10 cellular contexts compared by ENCODE assay signal in genomic region chr1:206001476-206001888, GRCh38. TPM values are rescaled to one million over a fixed set of nuclear protein-coding genes. Genes with fewer than 3 reads are reported as not detected.
DNase-seq lines count a peak whose midpoint lies in the region; ATAC-seq lines count a peak whose summit lies in the region.
"Had no signal": no experiment of that assay in that cellular context is flagged by ENCODE, and none has a peak within 500 bp of the region (broad histone marks: within the 10 kb centered on the region; RNA-seq: fewer than 3 reads in every experiment).

No MANE protein-coding gene starts in this region.

- H3K27ac Mint-ChIP-seq in activated CD4-positive, alpha-beta memory T cell treated with anti-CD3 and anti-CD28 coated beads for 36 hours, result no peak overlapping the region
- no peak overlapping the region for H3K27ac Mint-ChIP-seq in activated CD4-positive, alpha-beta memory T cell treated with anti-CD3 and anti-CD28 coated beads, Interleukin-2, amount 10 ng/mL, durations not matched to agents 7 days and 5 days
- H3K27ac Mint-ChIP-seq: CD4-positive, CD25-positive, alpha-beta regulatory T cell had no signal

- POLR2A ChIA-PET in activated CD4-positive, alpha-beta memory T cell treated with anti-CD3 and anti-CD28 coated beads for 36 hours (lab: Charles Lee), result interaction anchor here (1.4 kb wide), 1 partner anchor 10 kb away, joined by 4 read pairs; no protein-coding TSS in a partner anchor
- POLR2A ChIA-PET in activated CD4-positive, alpha-beta memory T cell treated with anti-CD3 and anti-CD28 coated beads, Interleukin-2, amount 10 ng/mL, durations not matched to agents 7 days and 5 days (lab: Charles Lee), result no interaction called here

- no peak for ATAC-seq in HG03280 (IDR thresholded peaks at IDR 0.05; ENCODE audit: unreplicated experiment)

- peaks cover 26% of the 10 kb centered on the region for H3K27me3 Mint-ChIP-seq in activated CD4-positive, alpha-beta memory T cell treated with anti-CD3 and anti-CD28 coated beads for 36 hours
- peaks cover 17% of the 10 kb centered on the region for H3K27me3 Mint-ChIP-seq in activated CD4-positive, alpha-beta memory T cell treated with anti-CD3 and anti-CD28 coated beads, Interleukin-2, amount 10 ng/mL, durations not matched to agents 7 days and 5 days

- no peaks in the 10 kb centered on the region for H3K9me3 Mint-ChIP-seq in activated CD4-positive, alpha-beta memory T cell treated with anti-CD3 and anti-CD28 coated beads for 36 hours
- H3K9me3 Mint-ChIP-seq in activated CD4-positive, alpha-beta memory T cell treated with anti-CD3 and anti-CD28 coated beads, Interleukin-2, amount 10 ng/mL, durations not matched to agents 7 days and 5 days, result peaks cover 6% of the 10 kb centered on the region

- CTCF ChIA-PET in activated CD4-positive, alpha-beta memory T cell treated with anti-CD3 and anti-CD28 coated beads for 36 hours (lab: Charles Lee), result interaction anchor here (0.7 to 1.3 kb wide), 2 partner anchors 24 to 105 kb away, joined by 4 read pairs; no protein-coding TSS in a partner anchor
- CTCF ChIA-PET in activated CD4-positive, alpha-beta memory T cell treated with anti-CD3 and anti-CD28 coated beads, Interleukin-2, amount 10 ng/mL, durations not matched to agents 7 days and 5 days (lab: Charles Lee), result interaction anchor here (2.3 kb wide), 1 partner anchor 24 kb away, joined by 9 read pairs; no protein-coding TSS in a partner anchor

- peak overlapping the region; percentile 8 to 95 (median 89) for H3K27ac ChIP-seq in skin epidermis
- H3K27ac ChIP-seq: VCaP had no signal

- H3K4me3 ChIP-seq in skin epidermis, result peak overlapping the region; percentile 35 to 58 (median 43)

- peaks cover 29% of the 10 kb centered on the region for H3K4me1 Mint-ChIP-seq in activated CD4-positive, alpha-beta memory T cell treated with anti-CD3 and anti-CD28 coated beads for 36 hours (ENCODE audit: low read depth)
- peaks cover 13% of the 10 kb centered on the region for H3K4me1 Mint-ChIP-seq in activated CD4-positive, alpha-beta memory T cell treated with anti-CD3 and anti-CD28 coated beads, Interleukin-2, amount 10 ng/mL, durations not matched to agents 7 days and 5 days

- peak; percentile 67 for DNase-seq in activated CD4-positive, alpha-beta memory T cell treated with anti-CD3 and anti-CD28 coated beads for 36 hours
- DNase-seq in activated CD4-positive, alpha-beta memory T cell treated with anti-CD3 and anti-CD28 coated beads, Interleukin-2, amount 10 ng/mL, durations not matched to agents 7 days and 5 days, result no peak
- peak; percentile 22 for DNase-seq in activated T-cell treated with anti-CD3 and anti-CD28 coated beads for 48 hours (ENCODE audit: low read depth)
- peak in 32 of 42 donors; percentile 16 to 91 (median 60) for DNase-seq in head of caudate nucleus
- DNase-seq in NCI-H1092 treated with DMSO at 0.1 percent for 48 hours (lab: John Stamatoyannopoulos, UW), result no peak
- no peak for DNase-seq in germinal center (ENCODE audit: low spot score)
- DNase-seq: CD4-positive, CD25-positive, alpha-beta regulatory T cell had no signal

- H3K36me3 Mint-ChIP-seq in activated CD4-positive, alpha-beta memory T cell treated with anti-CD3 and anti-CD28 coated beads for 36 hours, result no peaks in the 10 kb centered on the region
- H3K36me3 Mint-ChIP-seq in activated CD4-positive, alpha-beta memory T cell treated with anti-CD3 and anti-CD28 coated beads, Interleukin-2, amount 10 ng/mL, durations not matched to agents 7 days and 5 days (ENCODE audit: low read depth), result no peaks in the 10 kb centered on the region
- H3K36me3 Mint-ChIP-seq: CD4-positive, CD25-positive, alpha-beta regulatory T cell had no signal

- no peak overlapping the region for H3K4me3 Mint-ChIP-seq in activated CD4-positive, alpha-beta memory T cell treated with anti-CD3 and anti-CD28 coated beads for 36 hours
- no peak overlapping the region for H3K4me3 Mint-ChIP-seq in activated CD4-positive, alpha-beta memory T cell treated with anti-CD3 and anti-CD28 coated beads, Interleukin-2, amount 10 ng/mL, durations not matched to agents 7 days and 5 days
- H3K4me3 Mint-ChIP-seq: CD4-positive, CD25-positive, alpha-beta regulatory T cell had no signal

- intact Hi-C loops in activated CD4-positive, alpha-beta memory T cell treated with anti-CD3 and anti-CD28 coated beads for 36 hours (cut with micrococcal nuclease), result no loop called here
- intact Hi-C loops in head of caudate nucleus (cut with DNase I), result no loop called here

RNA-seq across cellular contexts. Expression of gene RAB7B, which starts 1.7 kb away (rescaled TPM):
- not detected for total RNA-seq in activated CD4-positive, alpha-beta memory T cell treated with anti-CD3 and anti-CD28 coated beads for 36 hours
- total RNA-seq in activated CD4-positive, alpha-beta memory T cell treated with anti-CD3 and anti-CD28 coated beads, Interleukin-2, amount 10 ng/mL, durations not matched to agents 7 days and 5 days, result not detected
- total RNA-seq: CD4-positive, CD25-positive, alpha-beta regulatory T cell had no signal

RNA-seq across cellular contexts. Expression of gene CTSE, which starts 22.2 kb away (rescaled TPM):
- total RNA-seq in activated CD4-positive, alpha-beta memory T cell treated with anti-CD3 and anti-CD28 coated beads for 36 hours, result not detected
- total RNA-seq in activated CD4-positive, alpha-beta memory T cell treated with anti-CD3 and anti-CD28 coated beads, Interleukin-2, amount 10 ng/mL, durations not matched to agents 7 days and 5 days, result not detected
- total RNA-seq: CD4-positive, CD25-positive, alpha-beta regulatory T cell had no signal

RNA-seq across cellular contexts. Expression of gene RHEX, which starts 51.5 kb away (rescaled TPM):
- total RNA-seq in activated CD4-positive, alpha-beta memory T cell treated with anti-CD3 and anti-CD28 coated beads for 36 hours, result not detected
- total RNA-seq in activated CD4-positive, alpha-beta memory T cell treated with anti-CD3 and anti-CD28 coated beads, Interleukin-2, amount 10 ng/mL, durations not matched to agents 7 days and 5 days, result not detected
- total RNA-seq: CD4-positive, CD25-positive, alpha-beta regulatory T cell had no signal

RNA-seq across cellular contexts. Expression of gene SLC26A9, which starts 58.2 kb away (rescaled TPM):
- total RNA-seq in activated CD4-positive, alpha-beta memory T cell treated with anti-CD3 and anti-CD28 coated beads for 36 hours, result not detected
- total RNA-seq in activated CD4-positive, alpha-beta memory T cell treated with anti-CD3 and anti-CD28 coated beads, Interleukin-2, amount 10 ng/mL, durations not matched to agents 7 days and 5 days, result not detected
- total RNA-seq: CD4-positive, CD25-positive, alpha-beta regulatory T cell had no signal

Comparison
In these comparisons a context has a peak if more than half of its experiments do, and no peak if none do; other contexts are left out.
1. DNase-seq: peak in activated CD4-positive, alpha-beta memory T cell treated with anti-CD3 and anti-CD28 coated beads for 36 hours (single experiment), activated T-cell treated with anti-CD3 and anti-CD28 coated beads for 48 hours (single experiment) and head of caudate nucleus (32 of 42); none in activated CD4-positive, alpha-beta memory T cell treated with anti-CD3 and anti-CD28 coated beads, Interleukin-2, amount 10 ng/mL, durations not matched to agents 7 days and 5 days (single experiment), NCI-H1092 treated with DMSO at 0.1 percent for 48 hours (single experiment) and germinal center (single experiment).